ENCODE assay signal across 8 cellular contexts in the genomic region with DNA sequence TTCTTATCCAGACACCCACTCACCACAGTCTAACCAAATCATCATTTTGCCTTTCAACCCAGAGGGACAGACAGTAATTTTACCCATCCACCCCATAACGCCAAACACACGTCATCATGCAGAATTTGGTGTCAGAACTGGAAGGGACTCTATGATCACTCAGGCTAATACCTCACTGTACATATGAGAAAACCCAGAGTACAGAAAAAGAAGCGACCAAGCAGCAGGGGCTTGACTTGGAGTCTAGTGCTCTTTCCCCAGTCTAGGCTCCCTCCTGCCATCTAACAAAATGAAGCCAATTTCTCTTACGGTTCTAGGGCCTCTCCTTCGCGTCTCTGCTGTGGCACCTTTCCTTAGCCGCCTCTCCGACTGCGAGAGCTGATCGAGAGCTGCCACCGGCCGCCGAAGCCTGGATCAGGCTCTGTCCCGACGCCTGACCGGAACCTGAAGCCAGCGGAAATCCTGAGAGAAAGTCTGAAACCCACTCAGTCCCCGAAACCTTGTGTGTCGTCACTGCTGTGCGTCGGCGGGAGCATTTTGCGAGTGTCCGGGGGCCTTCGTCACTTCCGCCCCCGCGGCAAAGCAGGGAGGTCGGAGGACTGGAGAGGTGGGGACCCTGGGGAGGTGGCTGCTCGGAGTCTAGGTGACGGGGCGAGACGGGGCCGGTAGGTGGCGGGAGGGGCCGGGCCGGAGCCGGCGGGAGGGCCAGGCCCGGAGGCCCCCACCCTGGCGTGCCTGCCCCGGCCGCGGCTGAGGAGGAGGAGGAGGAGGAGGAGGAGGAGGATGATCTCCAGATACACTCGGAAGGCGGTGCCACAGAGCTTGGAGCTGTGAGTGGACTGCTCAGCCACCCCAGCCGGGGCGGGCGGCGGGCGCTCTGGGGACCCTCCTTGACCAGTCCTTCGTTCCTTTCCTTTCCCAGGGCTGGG. TPM values are rescaled to one million over a fixed set of nuclear protein-coding genes. Genes with fewer than 3 reads are reported as not detected.
DNase-seq lines count a peak whose midpoint lies in the region; ATAC-seq and TF ChIP-seq lines count a peak whose summit lies in the region.

Gene ECD (minus strand): TSS at position 452 of the 929 bp plus-strand sequence. CDS start 4,071 bp downstream, outside the sequence.
Gene FAM149B1 (plus strand): TSS at position 563 of the 929 bp plus-strand sequence. CDS start 221 bp downstream, at position 784.

- H3K4me1 ChIP-seq in CD8-positive, alpha-beta T cell (ENCODE audit: insufficient read depth, low read length), result peaks cover 31% of the 10 kb centered on the region
- peaks cover 54% of the 10 kb centered on the region for H3K4me1 ChIP-seq in lower lobe of right lung

- CTCF ChIA-PET in CD8-positive, alpha-beta T cell (lab: Charles Lee), result interaction anchor here (1.0 to 2.5 kb wide), 3 partner anchors 9 to 71 kb away, joined by 3 to 9 read pairs (median 6); partner anchors contain the start of gene P4HA1

- H3K27me3 Mint-ChIP-seq in CD8-positive, alpha-beta T cell (ENCODE audit: low read depth), result no peaks in the 10 kb centered on the region

- TF ChIP-seq CTCF in CD8-positive, alpha-beta T cell (IDR thresholded peaks at IDR 0.05), result peak; percentile 16
- no peak for TF ChIP-seq CTCF in HL-60 (IDR thresholded peaks at IDR 0.05; ENCODE audit: insufficient read depth, low read length)
- TF ChIP-seq CTCF in lower lobe of right lung (IDR thresholded peaks at IDR 0.05), result peak; percentile 11

- peak; percentile 93 for ATAC-seq in CD8-positive, alpha-beta T cell
- ATAC-seq in GM19452 (IDR thresholded peaks at IDR 0.05; ENCODE audit: unreplicated experiment), result peak; percentile 87
- peak; percentile 98 to 99 for ATAC-seq in lower lobe of right lung

- H3K36me3 ChIP-seq in CD8-positive, alpha-beta T cell (ENCODE audit: insufficient read depth, low read length), result no peaks in the 10 kb centered on the region
- peaks cover 24% of the 10 kb centered on the region for H3K36me3 ChIP-seq in lower lobe of right lung

- peak within 1 kb of the TSS; percentile 77 for H3K4me3 ChIP-seq in CD8-positive, alpha-beta T cell (ENCODE audit: low read depth, low read length)
- H3K4me3 ChIP-seq in HL-60 (replicated peaks; ENCODE audit: insufficient read depth, low read length) (peak within 1 kb of the TSS; percentile 95), lower lobe of right lung (peak within 1 kb of the TSS; percentile 92)

- peak; percentile 74 to 95 (median 89) for DNase-seq in CD8-positive, alpha-beta T cell
- DNase-seq in HL-60 (ENCODE audit: low read depth in 1 of 2, low spot score in 1 of 2) (peak; percentile 78 to 92), NK-92 (lab: John Stamatoyannopoulos, UW; ENCODE audit: unreplicated experiment) (peak; percentile 27), lower lobe of right lung (peak; percentile 96)
- DNase-seq in activated CD8-positive, alpha-beta memory T cell treated with anti-CD3 and anti-CD28 coated beads for 1 hour (ENCODE audit: extremely low read depth in 1 of 2, low read depth in 1 of 2), result peak; percentile 70 to 87
- peak; percentile 90 for DNase-seq in effector CD4-positive, alpha-beta T cell
- peak; percentile 84 to 93 (median 91) for DNase-seq in stimulated activated CD4-positive, alpha-beta T cell treated with anti-CD3 and anti-CD28 coated beads, TNF-alpha, amount 100 ng/mL, for 24 hours (ENCODE audit: low read depth in 3 of 3)

- no peaks in the 10 kb centered on the region for H3K9me3 Mint-ChIP-seq in CD8-positive, alpha-beta T cell

- no peaks in the 10 kb centered on the region for H3K27me3 ChIP-seq in CD8-positive, alpha-beta T cell (ENCODE audit: insufficient read depth, low read length)
- H3K27me3 ChIP-seq in HL-60 (ENCODE audit: insufficient read depth, poor library complexity, severe bottlenecking), result no peaks in the 10 kb centered on the region
- H3K27me3 ChIP-seq in lower lobe of right lung (ENCODE audit: low read depth), result no peaks in the 10 kb centered on the region

- intact Hi-C loops in CD8-positive, alpha-beta T cell (cut with DNase I, micrococcal nuclease), result loop anchor here (1.0 to 10.0 kb wide), 12 partner anchors 9 to 816 kb away; partner anchors contain the start of genes DNAJC9 (in 2 of the 2), MCU (in 2 of the 2), NUDT13 (in 2 of the 2) and CFAP70 (in 1 of the 2)
- intact Hi-C loops in lower lobe of right lung (cut with DNase I), result no loop called here

- peak within 1 kb of the TSS; percentile 100 for H3K27ac Mint-ChIP-seq in CD8-positive, alpha-beta T cell

- H3K9me3 ChIP-seq in CD8-positive, alpha-beta T cell (ENCODE audit: low read length), result no peaks in the 10 kb centered on the region
- no peaks in the 10 kb centered on the region for H3K9me3 ChIP-seq in lower lobe of right lung

- H3K4me1 Mint-ChIP-seq in CD8-positive, alpha-beta T cell (ENCODE audit: low read depth), result peaks cover 43% of the 10 kb centered on the region

- POLR2A ChIA-PET in CD8-positive, alpha-beta T cell (lab: Charles Lee), result interaction anchor here (1.4 to 1.8 kb wide), 2 partner anchors 71 to 72 kb away, joined by 4 read pairs; partner anchors contain the start of gene P4HA1

- peak within 1 kb of the TSS; percentile 100 for H3K4me3 Mint-ChIP-seq in CD8-positive, alpha-beta T cell

- peak within 1 kb of the TSS; percentile 93 for H3K27ac ChIP-seq in CD8-positive, alpha-beta T cell (ENCODE audit: low read depth, low read length)
- peak within 1 kb of the TSS; percentile 76 for H3K27ac ChIP-seq in HL-60 (replicated peaks)
- H3K27ac ChIP-seq in lower lobe of right lung, result peak within 1 kb of the TSS; percentile 99

- peaks cover 31% of the 10 kb centered on the region for H3K36me3 Mint-ChIP-seq in CD8-positive, alpha-beta T cell

RNA-seq across cellular contexts. Expression of gene ECD, which starts in this region (rescaled TPM):
- total RNA-seq in CD8-positive, alpha-beta T cell, result 10 to 100 TPM; 56.5 to 59.1 TPM
- total RNA-seq in lower lobe of right lung, result 26.3 TPM

RNA-seq across cellular contexts. Expression of gene FAM149B1, which starts in this region (rescaled TPM):
- total RNA-seq in CD8-positive, alpha-beta T cell, result 1 to 10 TPM; 5.9 to 6.3 TPM
- 23.5 TPM for total RNA-seq in lower lobe of right lung

Comparison
In these comparisons a context has a peak if more than half of its experiments do, and no peak if none do; other contexts are left out.
1. Peak in every context shown above with its lines: DNase-seq, ATAC-seq, H3K4me3 ChIP-seq and H3K27ac ChIP-seq.
2. DNase-seq: peak in every context shown above with its lines; median percentile 96 in lower lobe of right lung; 91 in stimulated activated CD4-positive, alpha-beta T cell treated with anti-CD3 and anti-CD28 coated beads, TNF-alpha, amount 100 ng/mL, for 24 hours; 90 in effector CD4-positive, alpha-beta T cell; 89 in CD8-positive, alpha-beta T cell; 85 in HL-60; 78 in activated CD8-positive, alpha-beta memory T cell treated with anti-CD3 and anti-CD28 coated beads for 1 hour; 27 in NK-92.